Comparison of ENCODE assay signal across 8 cellular contexts in the genomic region with DNA sequence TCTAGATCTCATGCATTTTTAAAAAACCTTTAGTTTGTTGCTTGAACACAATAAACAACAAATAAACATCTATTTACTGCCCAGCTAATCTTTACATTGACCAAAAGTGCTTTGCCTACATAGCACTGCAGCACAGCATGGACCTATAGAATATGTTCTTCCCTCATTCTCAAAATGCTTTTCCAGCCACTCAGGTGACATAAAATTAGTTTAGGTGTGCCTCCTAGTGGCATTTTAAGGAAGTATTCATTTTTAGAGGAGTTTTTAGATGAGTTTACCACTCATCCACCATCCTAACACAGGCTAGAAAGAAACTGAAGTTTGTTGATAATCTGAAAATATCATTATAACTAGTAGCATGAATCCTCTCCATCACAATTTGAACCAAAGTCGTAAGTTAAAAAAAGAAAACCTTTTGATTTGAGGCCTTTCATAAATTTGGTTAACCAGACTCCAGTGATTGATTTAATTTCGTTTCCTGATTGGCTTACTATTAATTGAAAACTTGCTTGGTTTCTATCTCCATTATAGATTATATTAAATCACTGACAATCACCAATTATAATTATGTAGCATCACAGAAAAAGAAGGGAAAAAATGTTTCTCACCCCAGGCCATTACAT. TPM values are rescaled to one million over a fixed set of nuclear protein-coding genes. Genes with fewer than 3 reads are reported as not detected.
A peak's percentile ranks its signal among the peaks of the same experiment; 100 is the strongest.
DNase-seq lines count a peak whose midpoint lies in the region; ATAC-seq, FAIRE-seq and TF ChIP-seq lines count a peak whose summit lies in the region.

No MANE protein-coding gene starts in this region.

- no peak overlapping the region for H2AK5ac ChIP-seq in H1 (ENCODE audit: low read depth, low read length)

- H3K14ac ChIP-seq in H1 (ENCODE audit: insufficient read length) = no peak overlapping the region

- no peak overlapping the region for H2BK120ac ChIP-seq in H1 (replicated peaks; ENCODE audit: low read depth, low read length)

- CTCF ChIA-PET in H1 (lab: Charles Lee; ENCODE audit: partially characterized antibody) = interaction anchor here (0.7 to 2.1 kb wide), 15 partner anchors 11 to 242 kb away, joined by 3 to 23 read pairs (median 4); a partner anchor contains a TSS

- WGBS in H1 (ENCODE audit: extremely low coverage in 1 of 2, insufficient coverage in 1 of 2, insufficient read length in 1 of 2, insufficient replicate concordance in 2 of 2, low coverage in 1 of 2, low lambda C conversion rate in 2 of 2, missing lambda C conversion rate in 1 of 2), 2 experiments = 70% methylated on average over 2 of the region's 2 CpGs; no CpG with 5 or more reads in 1 of the 2 experiments
- 52 to 95% (median 88%) methylated on average over 2 of the region's 2 CpGs for WGBS in spleen, 5 donors

- no peak overlapping the region for H3K9ac ChIP-seq in H1 (replicated peaks in 1 of 4; ENCODE audit: extremely low read depth in 1 of 4, low read depth in 3 of 4, low read length in 3 of 4)

- H4K8ac ChIP-seq in H1 (ENCODE audit: extremely low read depth, insufficient read depth, low read length) = no peak overlapping the region

- no peak overlapping the region for H2BK15ac ChIP-seq in H1 (ENCODE audit: low read length)

- H2AFZ ChIP-seq in H1 (ENCODE audit: low read length) = no peak overlapping the region

- H2BK12ac ChIP-seq in H1 (ENCODE audit: low read depth, low read length) = no peak overlapping the region

- no peak for TF ChIP-seq EP300 in H1 (IDR thresholded peaks at IDR 0.05; ENCODE audit: borderline replicate concordance in 1 of 2, low read depth in 2 of 2, low read length in 2 of 2)

- no peaks in the 10 kb centered on the region for H3K79me1 ChIP-seq in H1 (ENCODE audit: low read depth, low read length)

- peak; percentile 33 for TF ChIP-seq CTCF in AG09309 (IDR thresholded peaks at IDR 0.05; ENCODE audit: control insufficient read depth, insufficient read depth, low read depth, low read length, missing control alignments)
- TF ChIP-seq CTCF in GM12875 (IDR thresholded peaks at IDR 0.05; ENCODE audit: borderline replicate concordance, insufficient read depth, low read depth, low read length) = peak; percentile 29; the same call in 1 of the 2 replicates
- TF ChIP-seq CTCF in H1 (IDR thresholded peaks at IDR 0.05; ENCODE audit: control extremely low read depth in 1 of 3, insufficient read depth in 1 of 3, low read depth in 1 of 3, low read length in 3 of 3) = peak in 2 of 3 experiments; percentile 52 to 64; a peak in 2 of 4 replicates
- TF ChIP-seq CTCF in spleen (IDR thresholded peaks at IDR 0.05 in 8 of 11, conservative IDR thresholded peaks at IDR 0.05 in 3 of 11) = peak in 9 of 11 experiments; percentile 10 to 55 (median 47)

- H3K56ac ChIP-seq in H1 (replicated peaks; ENCODE audit: insufficient read length, low read depth, low read length) = no peak overlapping the region

- TF ChIP-seq POLR2A in H1 (IDR thresholded peaks at IDR 0.05; ENCODE audit: control extremely low read depth in 1 of 2, low read depth in 2 of 2, low read length in 2 of 2) = no peak
- TF ChIP-seq POLR2A in spleen (IDR thresholded peaks at IDR 0.05) = no peak

- no peak overlapping the region for H2BK20ac ChIP-seq in H1 (ENCODE audit: low read length)

- no peak overlapping the region for H3K18ac ChIP-seq in H1 (ENCODE audit: extremely low read depth, low read length)

- H2BK5ac ChIP-seq in H1 (ENCODE audit: low read depth, low read length) = no peak overlapping the region

- intact Hi-C loops in spleen (cut with DNase I; ENCODE audit: low total_unique reads) = loop anchor here (5.0 kb wide), 1 partner anchor 238 kb away; a partner anchor contains a TSS

- no peak overlapping the region for H4K91ac ChIP-seq in H1 (replicated peaks; ENCODE audit: insufficient read length, low read length)

- no peaks in the 10 kb centered on the region for H3K9me3 ChIP-seq in H1 (ENCODE audit: insufficient read depth in 2 of 2, low read depth in 1 of 2, low read length in 1 of 2)
- H3K9me3 ChIP-seq in spleen = no peaks in the 10 kb centered on the region

- TF ChIP-seq RAD21 in H1 (IDR thresholded peaks at IDR 0.05 in 1 of 2, conservative IDR thresholded peaks at IDR 0.05 in 1 of 2; ENCODE audit: low read depth in 2 of 2, low read length in 2 of 2) = peak; percentile 77

- peak; percentile 32 for FAIRE-seq in H1 (lab: Jason Lieb, UNC)

- H3K23ac ChIP-seq in H1 (ENCODE audit: insufficient read length) = no peak overlapping the region

- no peaks in the 10 kb centered on the region for H4K20me1 ChIP-seq in H1 (replicated peaks in 1 of 2; ENCODE audit: control insufficient read depth in 1 of 2, insufficient read depth in 2 of 2, low read length in 2 of 2)

- ATAC-seq in GM21619 (IDR thresholded peaks at IDR 0.05; ENCODE audit: unreplicated experiment) = no peak

- H4K5ac ChIP-seq in H1 (ENCODE audit: insufficient read length, low read depth, low read length) = no peak overlapping the region

- no peak overlapping the region for H3K4me2 ChIP-seq in H1 (ENCODE audit: insufficient read depth in 1 of 2, low read depth in 2 of 2, low read length in 2 of 2)

- no peaks in the 10 kb centered on the region; a peak in 1 of 8 replicates for H3K36me3 ChIP-seq in H1 (ENCODE audit: control insufficient read depth in 2 of 4, insufficient read depth in 4 of 4, low read length in 3 of 4)
- peaks cover 0 to 29% (median 2%) of the 10 kb centered on the region in 6 donors for H3K36me3 ChIP-seq in spleen

- no peak overlapping the region for H3K4me3 ChIP-seq in AG09309 (ENCODE audit: control insufficient read depth, low read depth, low read length)
- H3K4me3 ChIP-seq in GM12875 (ENCODE audit: low read depth, low read length) = no peak overlapping the region
- no peak overlapping the region for H3K4me3 ChIP-seq in H1 (ENCODE audit: extremely low read depth in 1 of 4, insufficient read depth in 2 of 4, low read depth in 3 of 4, low read length in 4 of 4)
- no peak overlapping the region for H3K4me3 ChIP-seq in spleen

- no peaks in the 10 kb centered on the region for H3K4me1 ChIP-seq in H1 (replicated peaks in 1 of 4; ENCODE audit: control insufficient read depth in 3 of 4, insufficient read depth in 4 of 4, low read length in 3 of 4)
- H3K4me1 ChIP-seq in spleen = no peaks in the 10 kb centered on the region

- no peaks in the 10 kb centered on the region for H3K79me2 ChIP-seq in H1 (ENCODE audit: control insufficient read depth in 1 of 2, insufficient read depth in 2 of 2, low read length in 2 of 2)

- no peaks in the 10 kb centered on the region for H3K23me2 ChIP-seq in H1 (ENCODE audit: low read depth, low read length)

- POLR2A ChIA-PET in H1 (lab: Charles Lee; ENCODE audit: partially characterized antibody) = no interaction called here

- DNase-seq in AG09309 (ENCODE audit: low read depth) (no peak), NCI-H748 treated with DMSO at 0.1 percent for 48 hours (lab: John Stamatoyannopoulos, UW) (peak; percentile 13), H1 (ENCODE audit: low read depth in 1 of 2, low spot score in 2 of 2) (no peak), spleen (no peak), COLO829 (ENCODE audit: low spot score) (no peak)
- no peak for DNase-seq in stimulated activated CD4-positive, alpha-beta T cell treated with anti-CD3 and anti-CD28 coated beads, Interleukin-4, amount 100 ng/mL, for 4 hours

- H3K4ac ChIP-seq in H1 (replicated peaks; ENCODE audit: insufficient read length, low read depth, low read length) = no peak overlapping the region

- no peak overlapping the region for H3K27ac ChIP-seq in H1 (ENCODE audit: low read depth, low read length)
- no peak overlapping the region for H3K27ac ChIP-seq in spleen

- no peaks in the 10 kb centered on the region for H3K27me3 ChIP-seq in H1 (replicated peaks in 1 of 4; ENCODE audit: control insufficient read depth in 3 of 4, extremely low read depth in 1 of 4, insufficient read depth in 3 of 4, low read length in 3 of 4)
- no peaks in the 10 kb centered on the region for H3K27me3 ChIP-seq in spleen (replicated peaks in 1 of 7)

TF ChIP-seq in H1, 55 proteins besides CTCF, POLR2A, EP300 and RAD21:
- TF ChIP-seq POU5F1 (IDR thresholded peaks at IDR 0.05; ENCODE audit: low read depth, low read length) = no peak
- TF ChIP-seq KDM1A (IDR thresholded peaks at IDR 0.05; ENCODE audit: borderline replicate concordance, low read length) = peak; percentile 79
- 0 out of 2 replicates have a peak, but pooled peaks have one; percentile 14 for TF ChIP-seq TCF12 (IDR thresholded peaks at IDR 0.05; ENCODE audit: low read depth, low read length)

RNA-seq across cellular contexts. Expression of a gene that starts 12.6 kb away (rescaled TPM):
- total RNA-seq in H1 (2021; fragmentation: NEBNext Ultra II Directional; extraction: Animal tissue kit (Norgen Biotek cat#: 25700)) = 11.3 and 15.7 TPM in 2 replicates
- polyA plus RNA-seq in H1 (2011; rRNA removed) = 2.5 and 5.4 TPM in 2 replicates
- 7.0 TPM for polyA plus RNA-seq in H1 (2011; cell fraction: cytosol; rRNA removed)
- polyA plus RNA-seq in H1 (2011; cell fraction: nucleus; rRNA removed) = 0.88 TPM
- polyA plus RNA-seq in H1 (2012, experiment 1 of 2) = 7.5 to 14.5 TPM (median 12.4 TPM) in 4 replicates
- 8.4 TPM for polyA plus RNA-seq in H1 (2012, experiment 2 of 2)
- polyA plus RNA-seq in H1 (2013, experiment 1 of 2) = 14.1 TPM
- polyA plus RNA-seq in H1 (2013, experiment 2 of 2) = 14.4 TPM
- polyA minus RNA-seq in H1 (2011; rRNA and poly(A)+ RNA removed) = 1.2 and 1.3 TPM in 2 replicates
- 7.4 TPM for polyA minus RNA-seq in H1 (2011; cell fraction: cytosol; rRNA and poly(A)+ RNA removed)
- polyA minus RNA-seq in H1 (2011; cell fraction: nucleus; rRNA and poly(A)+ RNA removed) = 5.1 TPM
- total RNA-seq in spleen = 10 to 100 TPM; 12.8 to 20.7 (median 17.5) TPM
- 10 to 100 TPM; 15.5 to 27.9 (median 21.3) TPM for polyA plus RNA-seq in spleen

RNA-seq across cellular contexts. Expression of a gene that starts 25.2 kb away (rescaled TPM):
- 0.15 TPM in 1 of 2 replicates, not detected in the other for total RNA-seq in H1 (2021; fragmentation: NEBNext Ultra II Directional; extraction: Animal tissue kit (Norgen Biotek cat#: 25700))
- 0.08 TPM in 1 of 2 replicates, not detected in the other for polyA plus RNA-seq in H1 (2011; rRNA removed)
- polyA plus RNA-seq in H1 (2011; cell fraction: cytosol; rRNA removed) = 0.14 TPM
- not detected for polyA plus RNA-seq in H1 (2011; cell fraction: nucleus; rRNA removed)
- polyA plus RNA-seq in H1 (2012, experiment 1 of 2) = 0.05 to 0.09 TPM in 2 of 4 replicates, not detected in the others
- polyA plus RNA-seq in H1 (2012, experiment 2 of 2) = not detected
- polyA plus RNA-seq in H1 (2013, experiment 1 of 2) = 0.20 TPM
- 0.26 TPM for polyA plus RNA-seq in H1 (2013, experiment 2 of 2)
- 0.12 and 1.1 TPM in 2 replicates for polyA minus RNA-seq in H1 (2011; rRNA and poly(A)+ RNA removed)
- not detected for polyA minus RNA-seq in H1 (2011; cell fraction: cytosol; rRNA and poly(A)+ RNA removed)
- polyA minus RNA-seq in H1 (2011; cell fraction: nucleus; rRNA and poly(A)+ RNA removed) = not detected
- total RNA-seq in spleen = 10 to 100 TPM; 24.2 to 34.8 (median 28.1) TPM
- 1 to 10 TPM; 1.8 to 6.1 (median 1.9) TPM for polyA plus RNA-seq in spleen

Comparison
In these comparisons a context has a peak if more than half of its experiments do, and no peak if none do; other contexts are left out.
1. RNA of a gene that starts 25.2 kb away (total RNA-seq): 24.2 to 34.8 TPM in spleen; 0.15 TPM in H1; every median in the first group is over 10 times any median in the second.
2. Peak in every context shown above with its lines, with median percentiles within 50 percentile points of each other: CTCF ChIP-seq.